8 cellular contexts compared by ENCODE assay signal in the genomic region with DNA sequence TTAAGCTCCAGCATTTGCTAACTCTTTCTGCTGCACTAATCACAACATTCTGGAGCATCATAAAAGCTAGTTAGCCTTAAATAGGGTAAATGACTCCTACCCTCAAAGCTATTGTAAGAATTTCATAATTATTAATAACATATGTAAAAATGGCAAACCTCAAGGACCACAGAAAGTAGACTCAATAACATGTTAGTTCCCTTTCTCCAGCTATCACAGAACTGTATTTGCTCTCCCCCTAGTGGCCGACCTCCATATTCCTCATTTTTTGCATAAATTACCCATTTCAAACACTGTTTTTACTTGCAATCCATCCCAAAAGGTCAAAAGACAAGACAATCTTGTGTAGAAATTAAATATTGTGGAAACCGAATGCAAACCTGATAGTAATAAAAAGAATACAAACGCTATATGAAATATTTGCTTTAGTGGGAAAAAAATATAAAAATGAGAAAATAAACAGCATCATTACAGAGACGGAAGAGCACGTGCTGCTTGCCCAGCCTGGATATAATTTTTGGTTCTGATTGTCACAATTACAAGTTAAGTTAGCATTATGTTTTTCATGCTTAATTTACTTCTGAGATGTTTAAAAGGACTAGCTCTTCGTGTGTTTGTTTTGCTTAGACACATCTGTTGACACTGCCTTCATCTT.
DNase-seq lines count a peak whose midpoint lies in the region; ATAC-seq and TF ChIP-seq lines count a peak whose summit lies in the region.

No MANE protein-coding gene starts in this region.

- dilution Hi-C loops in IMR-90 (cut with HindIII; ENCODE audit: low sequenced_read_pairs, unreplicated experiment) = no loop called here

- H3K27me3 ChIP-seq in IMR-90 (ENCODE audit: control insufficient read depth, insufficient read depth, low read length) (no peaks in the 10 kb centered on the region), PC-3 (ENCODE audit: low read length) (no peaks in the 10 kb centered on the region)

- in situ Hi-C loops in IMR-90 (cut with MboI; ENCODE audit: low sequenced_read_pairs) = no loop called here

- TF ChIP-seq CTCF in IMR-90 (conservative IDR thresholded peaks at IDR 0.05; ENCODE audit: low read depth, low read length) (peak; percentile 51), PC-3 (conservative IDR thresholded peaks at IDR 0.05; ENCODE audit: low read depth, low read length) (peak; percentile 75), endothelial cell (IDR thresholded peaks at IDR 0.05; ENCODE audit: unreplicated experiment) (peak; percentile 91), osteocyte (IDR thresholded peaks at IDR 0.05) (peak; percentile 77)

- no peaks in the 10 kb centered on the region for H3K79me2 ChIP-seq in PC-3 (ENCODE audit: low read length)

- no peak overlapping the region for H2BK120ac ChIP-seq in IMR-90 (ENCODE audit: low read depth, low read length)

- H2AK9ac ChIP-seq in IMR-90 (replicated peaks; ENCODE audit: low read depth, low read length, poor library complexity) = no peak overlapping the region

- no peak overlapping the region for H3K23ac ChIP-seq in IMR-90 (ENCODE audit: low read depth, low read length)

- H3K4me1 Mint-ChIP-seq in activated CD4-positive, alpha-beta memory T cell treated with anti-CD3 and anti-CD28 coated beads for 36 hours (ENCODE audit: low read depth) = no peaks in the 10 kb centered on the region
- H3K4me1 Mint-ChIP-seq in activated CD4-positive, alpha-beta memory T cell treated with anti-CD3 and anti-CD28 coated beads, Interleukin-2, amount 10 ng/mL, durations not matched to agents 7 days and 5 days = no peaks in the 10 kb centered on the region
- H3K4me1 Mint-ChIP-seq in endothelial cell (ENCODE audit: unreplicated experiment) = peaks cover 8% of the 10 kb centered on the region
- no peaks in the 10 kb centered on the region for H3K4me1 Mint-ChIP-seq in osteocyte (ENCODE audit: unreplicated experiment)

- TF ChIP-seq RAD21 in IMR-90 (IDR thresholded peaks at IDR 0.05; ENCODE audit: low read length) = peak; percentile 45

- H3K9ac ChIP-seq in IMR-90 (ENCODE audit: low read depth, low read length) = no peak overlapping the region
- H3K9ac ChIP-seq in PC-3 (ENCODE audit: low read length) = no peak overlapping the region

- H3K18ac ChIP-seq in IMR-90 (ENCODE audit: low read depth, low read length) = no peak overlapping the region

- H3K4me1 ChIP-seq in IMR-90 (ENCODE audit: control insufficient read depth, insufficient read depth, low read length) (no peaks in the 10 kb centered on the region), PC-3 (ENCODE audit: insufficient read depth, low read length) (no peaks in the 10 kb centered on the region)

- ATAC-seq in GM21786 (IDR thresholded peaks at IDR 0.05; ENCODE audit: unreplicated experiment) (peak; percentile 89), IMR-90 (ENCODE audit: low read depth) (no peak), PC-3 (0 out of 2 replicates have a peak, but pooled peaks have one; percentile 27)

- CTCF ChIA-PET in activated CD4-positive, alpha-beta memory T cell treated with anti-CD3 and anti-CD28 coated beads for 36 hours (lab: Charles Lee) = interaction anchor here (0.8 to 1.5 kb wide), 4 partner anchors 8 to 29 kb away, joined by 3 to 4 read pairs (median 4); no protein-coding TSS in a partner anchor
- CTCF ChIA-PET in activated CD4-positive, alpha-beta memory T cell treated with anti-CD3 and anti-CD28 coated beads, Interleukin-2, amount 10 ng/mL, durations not matched to agents 7 days and 5 days (lab: Charles Lee) = interaction anchor here (1.3 to 1.8 kb wide), 3 partner anchors 10 to 16 kb away, joined by 3 to 6 read pairs (median 3); no protein-coding TSS in a partner anchor
- CTCF ChIA-PET in IMR-90 (lab: Yijun Ruan, JAX) = interaction anchor here (0.6 to 1.0 kb wide), 2 partner anchors 9 to 11 kb away, joined by 3 to 6 read pairs; no protein-coding TSS in a partner anchor
- CTCF ChIA-PET in PC-3 (lab: Charles Lee) = no interaction called here

- H3K27me3 Mint-ChIP-seq in activated CD4-positive, alpha-beta memory T cell treated with anti-CD3 and anti-CD28 coated beads for 36 hours = no peaks in the 10 kb centered on the region
- H3K27me3 Mint-ChIP-seq in activated CD4-positive, alpha-beta memory T cell treated with anti-CD3 and anti-CD28 coated beads, Interleukin-2, amount 10 ng/mL, durations not matched to agents 7 days and 5 days = no peaks in the 10 kb centered on the region
- H3K27me3 Mint-ChIP-seq in endothelial cell (ENCODE audit: unreplicated experiment) = no peaks in the 10 kb centered on the region
- H3K27me3 Mint-ChIP-seq in osteocyte (ENCODE audit: unreplicated experiment) = peaks cover 19% of the 10 kb centered on the region

- no peak for TF ChIP-seq POLR2A in IMR-90 (IDR thresholded peaks at IDR 0.05; ENCODE audit: low read depth, low read length)

- no peaks in the 10 kb centered on the region for H3K36me3 ChIP-seq in IMR-90 (ENCODE audit: control insufficient read depth, insufficient read depth, low read length)
- H3K36me3 ChIP-seq in PC-3 (ENCODE audit: low read depth, low read length) = no peaks in the 10 kb centered on the region

- H4K20me1 ChIP-seq in IMR-90 (ENCODE audit: insufficient read depth, low read length) (no peaks in the 10 kb centered on the region), PC-3 (ENCODE audit: low read length) (no peaks in the 10 kb centered on the region)

- H2BK15ac ChIP-seq in IMR-90 (ENCODE audit: low read depth, low read length) = no peak overlapping the region

- WGBS in IMR-90 (ENCODE audit: extremely low coverage in 2 of 2, insufficient read length in 1 of 2), 2 experiments = no CpG with 5 or more reads among the region's 6 CpGs

- H4K5ac ChIP-seq in IMR-90 (ENCODE audit: low read depth, low read length) = no peak overlapping the region

- H3K27ac ChIP-seq in IMR-90 (ENCODE audit: insufficient read depth, low read length) = no peak overlapping the region
- no peak overlapping the region for H3K27ac ChIP-seq in PC-3 (ENCODE audit: low read length)

- POLR2A ChIA-PET in activated CD4-positive, alpha-beta memory T cell treated with anti-CD3 and anti-CD28 coated beads for 36 hours (lab: Charles Lee) = no interaction called here
- POLR2A ChIA-PET in activated CD4-positive, alpha-beta memory T cell treated with anti-CD3 and anti-CD28 coated beads, Interleukin-2, amount 10 ng/mL, durations not matched to agents 7 days and 5 days (lab: Charles Lee) = no interaction called here
- POLR2A ChIA-PET in IMR-90 (lab: Charles Lee; ENCODE audit: unreplicated experiment) = no interaction called here
- POLR2A ChIA-PET in PC-3 (lab: Charles Lee; ENCODE audit: unreplicated experiment) = no interaction called here

- intact Hi-C loops in activated CD4-positive, alpha-beta memory T cell treated with anti-CD3 and anti-CD28 coated beads for 36 hours (cut with micrococcal nuclease) = no loop called here
- intact Hi-C loops in IMR-90 (cut with micrococcal nuclease) = no loop called here
- intact Hi-C loops in PC-3 (cut with micrococcal nuclease) = loop anchor here (5.0 kb wide), 1 partner anchor 230 kb away; no protein-coding TSS in a partner anchor

- no TSS peak for BruUV-seq in IMR-90 (replicated peaks; lab: Mats Ljungman, UMichigan)
- no TSS peak for BruUV-seq in PC-3 (replicated peaks; lab: Mats Ljungman, UMichigan)

- no peak overlapping the region for H3K56ac ChIP-seq in IMR-90 (ENCODE audit: extremely low read depth, insufficient read depth, low read length)

- H2AK5ac ChIP-seq in IMR-90 (ENCODE audit: low read depth, low read length) = no peak overlapping the region

- no peaks in the 10 kb centered on the region for H3F3A ChIP-seq in PC-3 (ENCODE audit: low read length, unreplicated experiment)

- no peak overlapping the region for H2BK20ac ChIP-seq in IMR-90 (ENCODE audit: low read depth, low read length)

- H2AFZ ChIP-seq in IMR-90 (replicated peaks; ENCODE audit: low read length, poor library complexity) (no peak overlapping the region), PC-3 (ENCODE audit: low read length) (no peak overlapping the region)

- no peaks in the 10 kb centered on the region for H3K9me2 ChIP-seq in PC-3 (replicated peaks; ENCODE audit: low read length)

- no peak overlapping the region for H4K91ac ChIP-seq in IMR-90 (ENCODE audit: insufficient read depth, low read depth, low read length)

- H2BK5ac ChIP-seq in IMR-90 (ENCODE audit: low read depth, low read length, poor library complexity, severe bottlenecking) = no peak overlapping the region

- no peak overlapping the region for H3K4me3 Mint-ChIP-seq in activated CD4-positive, alpha-beta memory T cell treated with anti-CD3 and anti-CD28 coated beads for 36 hours
- H3K4me3 Mint-ChIP-seq in activated CD4-positive, alpha-beta memory T cell treated with anti-CD3 and anti-CD28 coated beads, Interleukin-2, amount 10 ng/mL, durations not matched to agents 7 days and 5 days = no peak overlapping the region
- H3K4me3 Mint-ChIP-seq in endothelial cell (ENCODE audit: unreplicated experiment) (no peak overlapping the region), osteocyte (ENCODE audit: unreplicated experiment) (no peak overlapping the region)

- H4K8ac ChIP-seq in IMR-90 (ENCODE audit: low read depth in 2 of 2, low read length in 2 of 2) = no peak overlapping the region

- DNase-seq in activated CD4-positive, alpha-beta memory T cell treated with anti-CD3 and anti-CD28 coated beads for 36 hours = peak; percentile 10
- no peak for DNase-seq in activated CD4-positive, alpha-beta memory T cell treated with anti-CD3 and anti-CD28 coated beads, Interleukin-2, amount 10 ng/mL, durations not matched to agents 7 days and 5 days
- DNase-seq in IMR-90 (peak; percentile 7), PC-3 (peak; percentile 53), endothelial cell (ENCODE audit: low spot score) (peak; percentile 61), osteocyte (ENCODE audit: extremely low spot score, unreplicated experiment) (no peak)
- DNase-seq in effector CD8-positive, alpha-beta T cell (lab: John Stamatoyannopoulos, UW) = no peak

- H3K4me3 ChIP-seq in IMR-90 (ENCODE audit: insufficient read depth, low read depth, low read length) (no peak overlapping the region), PC-3 (ENCODE audit: low read length) (no peak overlapping the region)

- H3K9me1 ChIP-seq in IMR-90 (ENCODE audit: insufficient read depth, low read length) = no peaks in the 10 kb centered on the region

- H3K9me3 Mint-ChIP-seq in activated CD4-positive, alpha-beta memory T cell treated with anti-CD3 and anti-CD28 coated beads for 36 hours = no peaks in the 10 kb centered on the region
- H3K9me3 Mint-ChIP-seq in activated CD4-positive, alpha-beta memory T cell treated with anti-CD3 and anti-CD28 coated beads, Interleukin-2, amount 10 ng/mL, durations not matched to agents 7 days and 5 days = no peaks in the 10 kb centered on the region
- H3K9me3 Mint-ChIP-seq in endothelial cell (ENCODE audit: unreplicated experiment) (no peaks in the 10 kb centered on the region), osteocyte (ENCODE audit: unreplicated experiment) (no peaks in the 10 kb centered on the region)

- H3K27ac Mint-ChIP-seq in activated CD4-positive, alpha-beta memory T cell treated with anti-CD3 and anti-CD28 coated beads for 36 hours = no peak overlapping the region
- H3K27ac Mint-ChIP-seq in activated CD4-positive, alpha-beta memory T cell treated with anti-CD3 and anti-CD28 coated beads, Interleukin-2, amount 10 ng/mL, durations not matched to agents 7 days and 5 days = no peak overlapping the region
- H3K27ac Mint-ChIP-seq in endothelial cell (ENCODE audit: unreplicated experiment) (no peak overlapping the region), osteocyte (ENCODE audit: unreplicated experiment) (no peak overlapping the region)

- H3K4me2 ChIP-seq in IMR-90 (ENCODE audit: low read depth, low read length) (no peak overlapping the region), PC-3 (ENCODE audit: low read length) (no peak overlapping the region)

- no peak overlapping the region for H3K14ac ChIP-seq in IMR-90 (replicated peaks; ENCODE audit: low read depth, low read length)

- H3K79me1 ChIP-seq in IMR-90 (ENCODE audit: low read depth in 1 of 2, low read length in 2 of 2) = no peaks in the 10 kb centered on the region

- H3K36me3 Mint-ChIP-seq in activated CD4-positive, alpha-beta memory T cell treated with anti-CD3 and anti-CD28 coated beads for 36 hours = no peaks in the 10 kb centered on the region
- no peaks in the 10 kb centered on the region for H3K36me3 Mint-ChIP-seq in activated CD4-positive, alpha-beta memory T cell treated with anti-CD3 and anti-CD28 coated beads, Interleukin-2, amount 10 ng/mL, durations not matched to agents 7 days and 5 days (ENCODE audit: low read depth)
- H3K36me3 Mint-ChIP-seq in endothelial cell (ENCODE audit: low read depth, unreplicated experiment) (no peaks in the 10 kb centered on the region), osteocyte (ENCODE audit: unreplicated experiment) (no peaks in the 10 kb centered on the region)

- H3K4ac ChIP-seq in IMR-90 (ENCODE audit: low read depth, low read length) = no peak overlapping the region

- no peaks in the 10 kb centered on the region; the same call in 1 of the 2 replicates for H3K9me3 ChIP-seq in IMR-90 (ENCODE audit: control insufficient read depth, insufficient read depth, low read length)
- H3K9me3 ChIP-seq in PC-3 (ENCODE audit: low read length) = no peaks in the 10 kb centered on the region

Comparison
In these comparisons a context has a peak if more than half of its experiments do, and no peak if none do; other contexts are left out.
1. DNase-seq: peak in activated CD4-positive, alpha-beta memory T cell treated with anti-CD3 and anti-CD28 coated beads for 36 hours (single experiment), IMR-90 (single experiment), PC-3 (single experiment) and endothelial cell (single experiment); none in activated CD4-positive, alpha-beta memory T cell treated with anti-CD3 and anti-CD28 coated beads, Interleukin-2, amount 10 ng/mL, durations not matched to agents 7 days and 5 days (single experiment), osteocyte (single experiment) and effector CD8-positive, alpha-beta T cell (single experiment).
2. Peak in every context shown above with its lines, with median percentiles within 50 percentile points of each other: CTCF ChIP-seq.